ENCODE assay signal across 9 cellular contexts in the genomic region with DNA sequence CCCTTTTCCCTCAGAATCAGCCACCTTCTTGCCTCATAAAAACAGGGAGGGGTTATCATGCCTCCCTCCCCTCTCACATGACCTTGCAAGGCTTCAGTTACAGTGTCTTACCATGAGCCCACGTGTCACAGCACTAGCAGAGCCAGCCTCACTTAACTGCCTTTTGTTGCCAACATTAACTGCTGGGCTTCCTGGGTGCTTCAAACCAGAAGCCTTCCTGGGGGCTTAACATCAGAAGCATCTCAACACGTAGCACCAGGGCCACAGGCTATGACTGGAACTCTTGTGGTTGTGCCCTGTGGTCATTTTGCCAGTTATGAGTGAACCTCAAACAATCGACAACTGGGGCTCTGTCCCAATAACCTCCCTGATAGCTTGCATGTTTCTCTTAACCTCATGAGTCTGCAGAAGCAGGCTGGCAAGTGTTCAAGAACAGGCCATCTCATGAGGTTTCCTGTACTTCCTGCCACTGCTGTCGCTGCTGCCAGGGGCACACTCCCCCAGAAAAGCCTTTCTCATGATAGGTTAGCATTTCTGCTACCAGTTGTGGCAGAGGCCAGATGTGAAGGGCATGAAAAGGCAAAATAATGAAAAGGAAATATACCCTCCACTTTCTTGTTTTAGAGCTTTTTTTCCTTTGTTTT.
DNase-seq lines count a peak whose midpoint lies in the region; ATAC-seq and TF ChIP-seq lines count a peak whose summit lies in the region.
"Had no signal": no experiment of that assay in that cellular context is flagged by ENCODE, and none has a peak within 500 bp of the region (broad histone marks: within the 10 kb centered on the region; RNA-seq: fewer than 3 reads in every experiment).

No MANE protein-coding gene starts in this region.

- no peak for TF ChIP-seq CTCF in Loucy (conservative IDR thresholded peaks at IDR 0.05; ENCODE audit: low read length)
- no peak for TF ChIP-seq CTCF in gastrocnemius medialis (IDR thresholded peaks at IDR 0.05 in 4 of 5, conservative IDR thresholded peaks at IDR 0.05 in 1 of 5)
- no peak for TF ChIP-seq CTCF in GM10266 (IDR thresholded peaks at IDR 0.05; ENCODE audit: control insufficient read depth, insufficient read depth, low read depth, missing control alignments)

- H3K9me3 Mint-ChIP-seq in activated CD4-positive, alpha-beta T cell treated with anti-CD3 and anti-CD28 coated beads, Interleukin-2, amount 10 ng/mL, durations not matched to agents 7 days and 5 days, result peaks cover 2% of the 10 kb centered on the region
- no peaks in the 10 kb centered on the region for H3K9me3 Mint-ChIP-seq in effector memory CD8-positive, alpha-beta T cell

- peaks cover 33% of the 10 kb centered on the region for H3K4me1 Mint-ChIP-seq in activated CD4-positive, alpha-beta T cell treated with anti-CD3 and anti-CD28 coated beads, Interleukin-2, amount 10 ng/mL, durations not matched to agents 7 days and 5 days
- H3K4me1 Mint-ChIP-seq in effector memory CD8-positive, alpha-beta T cell (ENCODE audit: low read depth in 2 of 2), result peaks cover 32 to 36% of the 10 kb centered on the region in 2 donors

- H3K4me3 ChIP-seq in Loucy (ENCODE audit: low read length, poor library complexity, severe bottlenecking), result peak overlapping the region; percentile 66
- no peak overlapping the region for H3K4me3 ChIP-seq in gastrocnemius medialis

- no peaks in the 10 kb centered on the region for H3K79me2 ChIP-seq in Loucy (ENCODE audit: insufficient read depth, low read length)

- POLR2A ChIA-PET in activated CD4-positive, alpha-beta T cell treated with anti-CD3 and anti-CD28 coated beads, Interleukin-2, amount 10 ng/mL, durations not matched to agents 7 days and 5 days (lab: Charles Lee), result no interaction called here

- peak overlapping the region; percentile 12 for H3K4me3 Mint-ChIP-seq in activated CD4-positive, alpha-beta T cell treated with anti-CD3 and anti-CD28 coated beads, Interleukin-2, amount 10 ng/mL, durations not matched to agents 7 days and 5 days
- H3K4me3 Mint-ChIP-seq in effector memory CD8-positive, alpha-beta T cell, result peak overlapping the region; percentile 62 to 69

- CTCF ChIA-PET in activated CD4-positive, alpha-beta T cell treated with anti-CD3 and anti-CD28 coated beads, Interleukin-2, amount 10 ng/mL, durations not matched to agents 7 days and 5 days (lab: Charles Lee), result interaction anchor here (1.2 to 2.0 kb wide), 5 partner anchors 9 to 137 kb away, joined by 3 to 4 read pairs (median 3); no protein-coding TSS in a partner anchor

- no peaks in the 10 kb centered on the region for H3K27me3 Mint-ChIP-seq in activated CD4-positive, alpha-beta T cell treated with anti-CD3 and anti-CD28 coated beads, Interleukin-2, amount 10 ng/mL, durations not matched to agents 7 days and 5 days
- H3K27me3 Mint-ChIP-seq in effector memory CD8-positive, alpha-beta T cell, result no peaks in the 10 kb centered on the region

- H3K9ac ChIP-seq in Loucy (ENCODE audit: low read depth, low read length, poor library complexity, severe bottlenecking), result peak overlapping the region; percentile 78

- no peaks in the 10 kb centered on the region for H3K9me2 ChIP-seq in Loucy (replicated peaks; ENCODE audit: low read depth, low read length)

- peaks cover 9% of the 10 kb centered on the region for H3K36me3 Mint-ChIP-seq in activated CD4-positive, alpha-beta T cell treated with anti-CD3 and anti-CD28 coated beads, Interleukin-2, amount 10 ng/mL, durations not matched to agents 7 days and 5 days (ENCODE audit: low read depth)
- H3K36me3 Mint-ChIP-seq in effector memory CD8-positive, alpha-beta T cell (ENCODE audit: insufficient read depth), result peaks cover 8% of the 10 kb centered on the region

- peaks cover 84% of the 10 kb centered on the region for H3K4me1 ChIP-seq in Loucy (ENCODE audit: insufficient read depth, low read length, poor library complexity, severe bottlenecking)
- peaks cover 0 to 4% of the 10 kb centered on the region in 2 donors for H3K4me1 ChIP-seq in gastrocnemius medialis

- H3K9me3 ChIP-seq in Loucy (ENCODE audit: insufficient read depth, low read depth, low read length) (no peaks in the 10 kb centered on the region), gastrocnemius medialis (no peaks in the 10 kb centered on the region)

- H3K27me3 ChIP-seq in Loucy (ENCODE audit: insufficient read depth, low read length, poor library complexity, severe bottlenecking), result no peaks in the 10 kb centered on the region
- H3K27me3 ChIP-seq in gastrocnemius medialis, result no peaks in the 10 kb centered on the region

- no peaks in the 10 kb centered on the region for H4K20me1 ChIP-seq in Loucy (ENCODE audit: insufficient read depth, low read length, poor library complexity, severe bottlenecking)

- peak overlapping the region; percentile 27 to 47 (median 34) for H3K27ac ChIP-seq in gastrocnemius medialis
- H3K27ac ChIP-seq: C4-2B had no signal

- TF ChIP-seq POLR2A in gastrocnemius medialis (IDR thresholded peaks at IDR 0.05), result no peak

- DNase-seq in AG08395 (ENCODE audit: low spot score), result peak; percentile 79
- peak; percentile 66 for DNase-seq in activated CD4-positive, alpha-beta T cell treated with anti-CD3 and anti-CD28 coated beads, Interleukin-2, amount 10 ng/mL, durations not matched to agents 7 days and 5 days
- peak; percentile 64 to 69 (median 65) for DNase-seq in effector memory CD8-positive, alpha-beta T cell
- peak; percentile 52 to 69 for DNase-seq in gastrocnemius medialis
- DNase-seq in GM10266 (ENCODE audit: extremely low spot score), result no peak
- DNase-seq in NCI-H187 (lab: John Stamatoyannopoulos, UW), result no peak

- intact Hi-C loops in gastrocnemius medialis (cut with DNase I; ENCODE audit: low total_unique reads), result no loop called here

- H3K27ac Mint-ChIP-seq in activated CD4-positive, alpha-beta T cell treated with anti-CD3 and anti-CD28 coated beads, Interleukin-2, amount 10 ng/mL, durations not matched to agents 7 days and 5 days, result peak overlapping the region; percentile 95
- peak overlapping the region; percentile 85 to 90 for H3K27ac Mint-ChIP-seq in effector memory CD8-positive, alpha-beta T cell

- in situ Hi-C loops in gastrocnemius medialis (cut with MboI; ENCODE audit: low sequenced_read_pairs in 4 of 4), result no loop called here

- peaks cover 15% of the 10 kb centered on the region for H3F3A ChIP-seq in Loucy (ENCODE audit: low read depth)

- H3K36me3 ChIP-seq in Loucy (ENCODE audit: insufficient read depth, low read length) (no peaks in the 10 kb centered on the region), gastrocnemius medialis (no peaks in the 10 kb centered on the region)

- peak overlapping the region; percentile 83 for H3K4me2 ChIP-seq in Loucy (ENCODE audit: low read depth, low read length, poor library complexity, severe bottlenecking)

- peak; percentile 56 for ATAC-seq in GM19467 (IDR thresholded peaks at IDR 0.05; ENCODE audit: unreplicated experiment)
- ATAC-seq in effector memory CD8-positive, alpha-beta T cell (replicated peaks), result peak; percentile 89
- ATAC-seq in gastrocnemius medialis, result peak; percentile 70 to 84

- H2AFZ ChIP-seq in Loucy (ENCODE audit: low read length), result no peak overlapping the region

Comparison
In these comparisons a context has a peak if more than half of its experiments do, and no peak if none do; other contexts are left out.
1. DNase-seq: peak in AG08395 (single experiment), activated CD4-positive, alpha-beta T cell treated with anti-CD3 and anti-CD28 coated beads, Interleukin-2, amount 10 ng/mL, durations not matched to agents 7 days and 5 days (single experiment), effector memory CD8-positive, alpha-beta T cell (3 of 3) and gastrocnemius medialis (2 of 2); none in GM10266 (single experiment) and NCI-H187 (0 of 2).
2. Peak in every context shown above with its lines, with median percentiles within 50 percentile points of each other: ATAC-seq.